16 cellular contexts compared by ENCODE assay signal in the genomic region with DNA sequence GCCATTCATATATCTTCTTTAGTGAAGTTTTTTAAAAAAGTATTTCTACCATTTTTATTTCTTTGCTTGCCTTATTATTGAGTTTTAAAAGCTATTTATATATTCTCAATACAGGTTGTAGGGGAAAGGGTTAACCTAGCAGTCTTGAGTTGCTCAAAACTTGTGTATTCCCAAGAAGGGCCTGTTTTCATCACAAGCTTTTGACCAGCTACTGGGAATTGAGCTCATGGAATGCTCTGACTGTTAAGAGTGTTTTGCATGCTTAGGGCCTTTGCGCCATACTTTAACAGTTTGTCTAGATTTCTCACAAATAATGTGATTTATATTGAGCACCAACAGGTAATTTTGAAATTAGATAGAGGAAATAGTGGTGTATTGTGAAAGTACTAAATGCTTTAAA.
A peak's percentile ranks its signal among the peaks of the same experiment; 100 is the strongest.
DNase-seq lines count a peak whose midpoint lies in the region; ATAC-seq, FAIRE-seq and TF ChIP-seq lines count a peak whose summit lies in the region.
"Had no signal": no experiment of that assay in that cellular context is flagged by ENCODE, and none has a peak within 500 bp of the region (broad histone marks: within the 10 kb centered on the region; RNA-seq: fewer than 3 reads in every experiment).

No MANE protein-coding gene starts in this region.

- no peak for ATAC-seq in HG02970 (IDR thresholded peaks at IDR 0.05; ENCODE audit: low FRiP score, unreplicated experiment)
- ATAC-seq: GM12878 had no signal

- no peak for TF ChIP-seq CTCF in spleen (IDR thresholded peaks at IDR 0.05 in 8 of 11, conservative IDR thresholded peaks at IDR 0.05 in 3 of 11)

- WGBS in spleen, 5 donors: 53 to 94% (median 85%) methylated on average over 1 of the region's 1 CpG

- H3K4me1 ChIP-seq in HUES6 (ENCODE audit: control insufficient read depth, insufficient read depth, low read length) (peaks cover 21% of the 10 kb centered on the region), SJCRH30 (peaks cover 14% of the 10 kb centered on the region), spleen (no peaks in the 10 kb centered on the region)
- H3K4me1 ChIP-seq: BLaER1 had no signal

- intact Hi-C loops in cardiac septum (cut with DNase I): no loop called here
- intact Hi-C loops in spleen (cut with DNase I; ENCODE audit: low total_unique reads): no loop called here

- H3K27me3 ChIP-seq in HUES6 (ENCODE audit: control insufficient read depth, insufficient read depth, low read length) (no peaks in the 10 kb centered on the region), SJCRH30 (no peaks in the 10 kb centered on the region), spleen (replicated peaks in 1 of 7) (no peaks in the 10 kb centered on the region)
- H3K27me3 ChIP-seq: BLaER1 had no signal

- H3K27ac ChIP-seq in HUES6 (ENCODE audit: low read depth, low read length) (peak overlapping the region; percentile 89), SJCRH30 (peak overlapping the region; percentile 27), spleen (no peak overlapping the region)
- H3K27ac ChIP-seq: BLaER1 had no signal

- H3K4me3 ChIP-seq in HUES6 (ENCODE audit: low read depth, low read length) (peak overlapping the region; percentile 40), SJCRH30 (no peak overlapping the region), spleen (no peak overlapping the region)
- H3K4me3 ChIP-seq: BLaER1, GM12878 had no signal

- H3K36me3 ChIP-seq in HUES6 (ENCODE audit: control insufficient read depth, insufficient read depth, low read length) (peaks cover 25% of the 10 kb centered on the region), SJCRH30 (no peaks in the 10 kb centered on the region; the same call in 1 of the 2 replicates), spleen (no peaks in the 10 kb centered on the region)
- H3K36me3 ChIP-seq: BLaER1 had no signal

- DNase-seq in SJCRH30 (peak in 1 of 2 experiments; percentile 35), iPS DF 4.7 (ENCODE audit: extremely low read depth, low spot score) (peak; percentile 28), GM12892 (ENCODE audit: insufficient read length) (no peak), cardiac septum (ENCODE audit: low spot score) (no peak), spleen (no peak)
- DNase-seq: AML-193, DMS 273 treated with DMSO at 0.1 percent for 48 hours, GOT3, HCEC 1CT, HFFc6, KG1 had no signal

- no peak for FAIRE-seq in GM12892 (lab: Jason Lieb, UNC)
- FAIRE-seq: GM12878, HTR-8/SVneo had no signal

- peak overlapping the region; percentile 25 for H3K9ac ChIP-seq in HUES6 (ENCODE audit: low read length)
- H3K9ac ChIP-seq: BLaER1 had no signal

- TF ChIP-seq POLR2A in GM12892 (IDR thresholded peaks at IDR 0.05; ENCODE audit: low read depth, low read length) (no peak), spleen (IDR thresholded peaks at IDR 0.05) (no peak)

- H3K9me3 ChIP-seq in HUES6 (ENCODE audit: control insufficient read depth, insufficient read depth, low read depth, low read length): no peaks in the 10 kb centered on the region
- no peaks in the 10 kb centered on the region for H3K9me3 ChIP-seq in SJCRH30 (replicated peaks)
- no peaks in the 10 kb centered on the region for H3K9me3 ChIP-seq in spleen
- H3K9me3 ChIP-seq: BLaER1 had no signal

Comparison
In these comparisons a context has a peak if more than half of its experiments do, and no peak if none do; other contexts are left out.
1. H3K27ac ChIP-seq: peak in HUES6 (single experiment) and SJCRH30 (single experiment); none in spleen (0 of 8).